Comparison of ENCODE assay signal across 30 cellular contexts in the genomic region with DNA sequence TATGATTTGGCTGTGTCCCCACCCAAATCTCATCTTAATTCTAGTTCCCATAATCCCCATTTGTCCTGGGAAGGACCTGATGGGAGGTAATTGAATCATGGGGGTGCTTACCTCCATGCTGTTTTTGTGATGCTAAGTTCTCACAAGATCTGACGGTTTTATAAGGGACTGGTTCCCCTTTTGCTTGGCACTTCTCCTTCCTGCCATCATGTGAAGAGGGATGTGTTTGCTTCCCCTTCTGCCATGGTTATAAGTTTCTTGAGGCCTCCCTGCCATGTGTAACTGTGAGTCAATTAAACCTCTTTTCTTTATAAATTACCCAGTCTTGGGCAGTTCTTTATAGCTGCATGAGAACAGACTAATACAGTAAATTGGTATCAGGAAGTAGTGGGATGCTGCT.
"Had no signal": no experiment of that assay in that cellular context is flagged by ENCODE, and none has a peak within 500 bp of the region (broad histone marks: within the 10 kb centered on the region; RNA-seq: fewer than 3 reads in every experiment).

No MANE protein-coding gene starts in this region.

- H3K4me3 Mint-ChIP-seq: activated CD4-positive, alpha-beta memory T cell treated with anti-CD3 and anti-CD28 coated beads, Interleukin-2, amount 10 ng/mL, durations not matched to agents 7 days and 5 days; activated CD4-positive, alpha-beta T cell treated with anti-CD3 and anti-CD28 coated beads, Interleukin-2, amount 10 ng/mL, durations not matched to agents 24 days and 14 days; activated naive CD4-positive, alpha-beta T cell treated with anti-CD3 and anti-CD28 coated beads, Interleukin-2, amount 50 U/mL, for 24 hours; activated naive CD8-positive, alpha-beta T cell treated with anti-CD3 and anti-CD28 coated beads, Interleukin-2, amount 50 U/mL, for 24 hours; activated T-cell treated with anti-CD3 and anti-CD28 coated beads, Interleukin-2, amount 50 U/mL, for 4 hours; effector memory CD8-positive, alpha-beta T cell; nephron progenitor cell; stimulated activated effector memory CD8-positive, alpha-beta T cell treated with anti-CD3 and anti-CD28 coated beads, Interleukin-12 subunit alpha, Interleukin-12 subunit beta, amount 100 ng/mL, for 72 hours; stimulated activated naive CD8-positive, alpha-beta T cell treated with anti-CD3 and anti-CD28 coated beads, Interleukin-15, Interleukin-2, amounts not matched to agents 100 ng/mL and 50 ng/mL, for 24 hours had no signal

- DNase-seq: activated CD4-positive, alpha-beta memory T cell treated with anti-CD3 and anti-CD28 coated beads, Interleukin-2, amount 10 ng/mL, durations not matched to agents 7 days and 5 days; activated CD4-positive, alpha-beta T cell treated with anti-CD3 and anti-CD28 coated beads, Interleukin-2, amount 10 ng/mL, durations not matched to agents 24 days and 14 days; activated CD4-positive, CD25-positive, alpha-beta regulatory T cell treated with anti-CD3 and anti-CD28 coated beads, Interleukin-2, amount 50 U/mL, for 72 hours; activated CD8-positive, alpha-beta memory T cell treated with anti-CD3 and anti-CD28 coated beads, Interleukin-2, amount 50 U/mL, for 48 hours; activated naive CD8-positive, alpha-beta T cell treated with anti-CD3 and anti-CD28 coated beads, Interleukin-2, amount 50 U/mL, for 24 hours; activated T-cell treated with anti-CD3 and anti-CD28 coated beads, Interleukin-2, amount 50 U/mL, for 4 hours; amygdala; caudate nucleus; cortex of kidney; effector memory CD8-positive, alpha-beta T cell; erythroblast; gastrocnemius medialis; glutamatergic neuron; islet precursor cell; left ventricle myocardium superior; nephron progenitor cell; ovary; sigmoid colon; small intestine; stimulated activated CD4-positive, alpha-beta T cell treated with anti-CD3 and anti-CD28 coated beads, Interleukin-4, amount 100 ng/mL, for 24 hours; T1000; trophoblast cell had no signal

- H3K4me1 Mint-ChIP-seq: activated CD4-positive, alpha-beta memory T cell treated with anti-CD3 and anti-CD28 coated beads, Interleukin-2, amount 10 ng/mL, durations not matched to agents 7 days and 5 days; activated CD4-positive, alpha-beta T cell treated with anti-CD3 and anti-CD28 coated beads, Interleukin-2, amount 10 ng/mL, durations not matched to agents 24 days and 14 days; nephron progenitor cell; stimulated activated effector memory CD8-positive, alpha-beta T cell treated with anti-CD3 and anti-CD28 coated beads, Interleukin-12 subunit alpha, Interleukin-12 subunit beta, amount 100 ng/mL, for 72 hours had no signal

- H3K27me3 Mint-ChIP-seq: progenitor cell of endocrine pancreas had no signal

- H3K27ac ChIP-seq: gastrocnemius medialis, hepatocyte, neutrophil, ovary, sigmoid colon, thoracic aorta had no signal

- H3K4me3 ChIP-seq: gastrocnemius medialis, hepatocyte, ovary, sigmoid colon, thoracic aorta had no signal

- H3K36me3 Mint-ChIP-seq: stimulated activated effector memory CD8-positive, alpha-beta T cell treated with anti-CD3 and anti-CD28 coated beads, Interleukin-12 subunit alpha, Interleukin-12 subunit beta, amount 100 ng/mL, for 72 hours had no signal

- H3K27me3 ChIP-seq: gastrocnemius medialis, neutrophil, ovary, sigmoid colon had no signal

- H3K27ac Mint-ChIP-seq: activated CD4-positive, alpha-beta memory T cell treated with anti-CD3 and anti-CD28 coated beads, Interleukin-2, amount 10 ng/mL, durations not matched to agents 7 days and 5 days; activated CD4-positive, alpha-beta T cell treated with anti-CD3 and anti-CD28 coated beads, Interleukin-2, amount 10 ng/mL, durations not matched to agents 24 days and 14 days; activated naive CD4-positive, alpha-beta T cell treated with anti-CD3 and anti-CD28 coated beads, Interleukin-2, amount 50 U/mL, for 24 hours; activated naive CD8-positive, alpha-beta T cell treated with anti-CD3 and anti-CD28 coated beads, Interleukin-2, amount 50 U/mL, for 24 hours; activated T-helper 2 cell treated with anti-CD3 and anti-CD28 coated beads, Interferon-gamma antibody, Interleukin-2, Interleukin-4, amounts not matched to agents 10 μg/mL and 5 μg/mL and 100 μg/mL, durations not matched to agents 14 hours and 24 hours and 36 hours; effector memory CD8-positive, alpha-beta T cell; nephron progenitor cell; progenitor cell of endocrine pancreas; stimulated activated effector memory CD8-positive, alpha-beta T cell treated with anti-CD3 and anti-CD28 coated beads, Interleukin-12 subunit alpha, Interleukin-12 subunit beta, amount 100 ng/mL, for 72 hours; stimulated activated naive CD8-positive, alpha-beta T cell treated with anti-CD3 and anti-CD28 coated beads, Interleukin-15, Interleukin-2, amounts not matched to agents 100 ng/mL and 50 ng/mL, for 24 hours had no signal
